ENCODE assay signal across 1 cellular context in genomic region chr2:208358758-208359631, GRCh38.
A peak's percentile ranks its signal among the peaks of the same experiment; 100 is the strongest.
TF ChIP-seq lines count a peak whose summit lies in the region.

No MANE protein-coding gene starts in this region.

TF ChIP-seq in H1, 55 proteins besides CTCF, POLR2A, EP300 and RAD21:
- no peak for TF ChIP-seq KDM5A (IDR thresholded peaks at IDR 0.05; ENCODE audit: low read length)
- no peak for TF ChIP-seq JUND (IDR thresholded peaks at IDR 0.05; ENCODE audit: low read length)
- TF ChIP-seq SP2 (IDR thresholded peaks at IDR 0.05; ENCODE audit: low read length) = peak; percentile 20; the same call in 1 of the 2 replicates
- 0 out of 2 replicates have a peak, but pooled peaks have one; percentile 44 for TF ChIP-seq SP1 (IDR thresholded peaks at IDR 0.05; ENCODE audit: low read depth, low read length)
